ENCODE assay signal across 9 cellular contexts in the genomic region with DNA sequence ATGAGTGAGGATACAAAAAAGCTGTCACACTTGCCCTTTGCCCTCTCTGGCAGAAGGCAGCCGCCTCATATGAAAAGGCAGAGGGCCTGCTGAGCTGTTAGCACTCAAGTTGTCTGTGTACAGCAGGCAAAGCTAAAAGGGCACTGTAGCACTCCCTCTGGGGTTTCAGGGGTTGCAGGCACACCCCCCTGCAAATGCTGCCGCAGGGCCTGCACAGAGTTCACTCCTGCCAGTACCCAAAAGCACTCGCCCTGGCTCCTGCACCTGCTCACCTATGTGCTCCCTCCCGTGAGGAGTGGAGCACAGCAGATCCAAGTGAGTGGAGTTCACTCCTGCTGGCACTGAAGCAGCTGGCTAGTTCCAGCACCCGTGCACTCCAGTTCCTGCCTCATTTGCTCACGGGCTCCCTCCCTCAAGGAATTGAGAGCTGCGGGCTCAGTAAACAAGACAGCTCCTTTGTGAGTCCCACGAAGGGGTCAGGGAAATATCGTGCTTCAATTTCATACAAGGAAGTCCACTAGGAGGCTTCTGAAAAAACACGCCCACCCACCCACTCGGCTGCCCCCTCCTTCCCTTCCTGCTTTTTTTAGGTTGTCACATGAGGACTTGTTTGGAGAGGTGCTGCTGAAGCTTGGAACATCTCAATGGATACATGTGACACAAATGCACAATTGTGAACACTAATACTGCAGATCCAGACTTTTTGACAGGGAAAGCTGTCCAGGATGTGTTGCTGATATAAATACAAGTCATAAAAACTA. TPM values are rescaled to one million over a fixed set of nuclear protein-coding genes. Genes with fewer than 3 reads are reported as not detected.
DNase-seq lines count a peak whose midpoint lies in the region; ATAC-seq and TF ChIP-seq lines count a peak whose summit lies in the region.
"Had no signal": no experiment of that assay in that cellular context is flagged by ENCODE, and none has a peak within 500 bp of the region (broad histone marks: within the 10 kb centered on the region; RNA-seq: fewer than 3 reads in every experiment).

No MANE protein-coding gene starts in this region.

- H3K9me3 Mint-ChIP-seq in MCF 10A (ENCODE audit: unreplicated experiment): no peaks in the 10 kb centered on the region

- H3K27me3 ChIP-seq in breast epithelium (no peaks in the 10 kb centered on the region), cardiac muscle cell (no peaks in the 10 kb centered on the region)

- POLR2A ChIA-PET in MCF 10A (lab: Yijun Ruan, JAX): interaction anchor here (0.7 to 2.3 kb wide), 2 partner anchors 10 to 209 kb away, joined by 3 to 12 read pairs; partner anchors contain the start of gene RCBTB2

- no peak overlapping the region for H3K27ac Mint-ChIP-seq in MCF 10A (ENCODE audit: low read depth, unreplicated experiment)
- H3K27ac Mint-ChIP-seq: activated B cell treated with CpG ODN at 0.5 μM for 24 hours had no signal

- ATAC-seq in GM18861 (IDR thresholded peaks at IDR 0.05; ENCODE audit: unreplicated experiment): no peak
- no peak for ATAC-seq in HG02870 (IDR thresholded peaks at IDR 0.05; ENCODE audit: unreplicated experiment)
- ATAC-seq in GM18858 (IDR thresholded peaks at IDR 0.05; ENCODE audit: unreplicated experiment): no peak

- intact Hi-C loops in breast epithelium (cut with DNase I; ENCODE audit: low total_unique reads) (no loop called here), MCF 10A (cut with micrococcal nuclease) (no loop called here)

- peak in 1 of 2 donors; percentile 24 for DNase-seq in breast epithelium (ENCODE audit: low spot score in 2 of 2)
- DNase-seq in MCF 10A (ENCODE audit: unreplicated experiment): no peak
- DNase-seq in RPMI7951 (ENCODE audit: low read depth): peak; percentile 22
- peak; percentile 56 to 74 for DNase-seq in cardiac muscle cell (ENCODE audit: low read depth in 1 of 2, low spot score in 1 of 2)
- peak; percentile 6 for DNase-seq in putamen (ENCODE audit: low spot score)
- DNase-seq: activated B cell treated with CpG ODN at 0.5 μM for 24 hours had no signal

- H3K9me3 ChIP-seq in breast epithelium (no peaks in the 10 kb centered on the region), cardiac muscle cell (ENCODE audit: low read depth) (no peaks in the 10 kb centered on the region)

- H3K4me1 ChIP-seq in breast epithelium (no peaks in the 10 kb centered on the region), cardiac muscle cell (ENCODE audit: low read depth) (peaks cover 23% of the 10 kb centered on the region)

- BruUV-seq in MCF 10A (replicated peaks; lab: Mats Ljungman, UMichigan): no TSS peak

- no peaks in the 10 kb centered on the region for H3K4me1 Mint-ChIP-seq in MCF 10A (ENCODE audit: insufficient read depth, unreplicated experiment)
- H3K4me1 Mint-ChIP-seq: activated B cell treated with CpG ODN at 0.5 μM for 24 hours had no signal

- H3K27ac ChIP-seq in breast epithelium (peak overlapping the region; percentile 66 to 81), cardiac muscle cell (peak overlapping the region; percentile 91)

- H3K4me3 ChIP-seq in breast epithelium (peak overlapping the region in 2 of 3 donors; percentile 4 to 48), cardiac muscle cell (no peak overlapping the region)

- H3K36me3 ChIP-seq in breast epithelium (no peaks in the 10 kb centered on the region), cardiac muscle cell (no peaks in the 10 kb centered on the region)

- no peak for TF ChIP-seq CTCF in breast epithelium (IDR thresholded peaks at IDR 0.05)
- no peak for TF ChIP-seq CTCF in MCF 10A (IDR thresholded peaks at IDR 0.05; ENCODE audit: unreplicated experiment)
- peak; percentile 11 for TF ChIP-seq CTCF in cardiac muscle cell (IDR thresholded peaks at IDR 0.05; ENCODE audit: low read depth, low read length)

- no peaks in the 10 kb centered on the region for H3K27me3 Mint-ChIP-seq in MCF 10A (ENCODE audit: insufficient read depth, unreplicated experiment)

- TF ChIP-seq POLR2A in breast epithelium (IDR thresholded peaks at IDR 0.05): no peak

- H3K36me3 Mint-ChIP-seq in MCF 10A (ENCODE audit: insufficient read depth, unreplicated experiment): no peaks in the 10 kb centered on the region

- no peak overlapping the region for H3K4me3 Mint-ChIP-seq in MCF 10A (ENCODE audit: unreplicated experiment)
- H3K4me3 Mint-ChIP-seq: activated B cell treated with CpG ODN at 0.5 μM for 24 hours had no signal

- CTCF ChIA-PET in MCF 10A (lab: Yijun Ruan, JAX): interaction anchor here (0.5 to 1.4 kb wide), 3 partner anchors 37 to 207 kb away, joined by 3 read pairs; no protein-coding TSS in a partner anchor

RNA-seq across cellular contexts. Expression of gene RCBTB2, which starts 9.9 kb away (rescaled TPM):
- total RNA-seq in breast epithelium (10 to 100 TPM; 10.8 to 16.1 (median 14.9) TPM), MCF 10A (2022) (2.4 TPM in 2 replicates), cardiac muscle cell (10.0 and 10.3 TPM in 2 replicates)
- total RNA-seq in RPMI7951 (2014; rRNA removed; shearing (Covaris generic)): 9.3 and 10.3 TPM in 2 replicates
- 13.2 and 15.4 TPM in 2 replicates for polyA plus RNA-seq in cardiac muscle cell
